ENCODE assay signal across 16 cellular contexts in genomic region chr12:114919479-114919878, GRCh38.
DNase-seq lines count a peak whose midpoint lies in the region; ATAC-seq and TF ChIP-seq lines count a peak whose summit lies in the region.
"Had no signal": no experiment of that assay in that cellular context is flagged by ENCODE, and none has a peak within 500 bp of the region (broad histone marks: within the 10 kb centered on the region; RNA-seq: fewer than 3 reads in every experiment).

No MANE protein-coding gene starts in this region.

- peak overlapping the region; percentile 42 for H3K27ac Mint-ChIP-seq in MCF 10A (ENCODE audit: low read depth, unreplicated experiment)
- peak overlapping the region; percentile 94 for H3K27ac Mint-ChIP-seq in mesothelial cell of epicardium
- no peak overlapping the region for H3K27ac Mint-ChIP-seq in WTC11
- H3K27ac Mint-ChIP-seq: CD14-positive monocyte had no signal

- H3K27me3 Mint-ChIP-seq in MCF 10A (ENCODE audit: insufficient read depth, unreplicated experiment) (no peaks in the 10 kb centered on the region), mesothelial cell of epicardium (ENCODE audit: low read depth) (no peaks in the 10 kb centered on the region), WTC11 (ENCODE audit: low read depth) (no peaks in the 10 kb centered on the region)

- ATAC-seq in RWPE2 (ENCODE audit: low read depth) (no peak), WTC11 (no peak)
- ATAC-seq: Right ventricle myocardium inferior had no signal

- H3K4me3 ChIP-seq in breast epithelium (no peak overlapping the region), RWPE2 (ENCODE audit: severe bottlenecking) (no peak overlapping the region), urinary bladder (ENCODE audit: low read depth, low read length) (no peak overlapping the region), tibial nerve (no peak overlapping the region)
- H3K4me3 ChIP-seq: HAP-1, SK-N-MC had no signal

- peaks cover 0 to 4% of the 10 kb centered on the region in 2 donors for H3K9me3 ChIP-seq in breast epithelium
- no peaks in the 10 kb centered on the region for H3K9me3 ChIP-seq in RWPE2 (ENCODE audit: severe bottlenecking)
- H3K9me3 ChIP-seq in tibial nerve = peaks cover 0 to 10% (median 0%) of the 10 kb centered on the region in 4 donors
- H3K9me3 ChIP-seq: HAP-1 had no signal

- TF ChIP-seq POLR2A in breast epithelium (IDR thresholded peaks at IDR 0.05) (no peak), tibial nerve (IDR thresholded peaks at IDR 0.05) (no peak)

- 50% methylated on average over 8 of the region's 8 CpGs for WGBS in urinary bladder
- WGBS in tibial nerve, 2 donors = 76 to 83% methylated on average over 8 of the region's 8 CpGs

- TF ChIP-seq CTCF in MCF 10A (IDR thresholded peaks at IDR 0.05; ENCODE audit: unreplicated experiment) (no peak), breast epithelium (IDR thresholded peaks at IDR 0.05) (no peak), RWPE2 (IDR thresholded peaks at IDR 0.05; ENCODE audit: poor library complexity, severe bottlenecking) (no peak), mesothelial cell of epicardium (IDR thresholded peaks at IDR 0.05; ENCODE audit: unreplicated experiment) (no peak), tibial nerve (IDR thresholded peaks at IDR 0.05) (no peak), WTC11 (IDR thresholded peaks at IDR 0.05) (no peak)

- H3K27ac ChIP-seq in breast epithelium (no peak overlapping the region), RWPE2 (ENCODE audit: poor library complexity, severe bottlenecking) (peak overlapping the region; percentile 50), urinary bladder (ENCODE audit: low read depth) (peak overlapping the region; percentile 40), tibial nerve (no peak overlapping the region)
- H3K27ac ChIP-seq: SK-N-MC had no signal

- H3K4me1 ChIP-seq in breast epithelium = no peaks in the 10 kb centered on the region
- H3K4me1 ChIP-seq in RWPE2 (ENCODE audit: insufficient read depth, poor library complexity, severe bottlenecking) = peaks cover 35% of the 10 kb centered on the region
- H3K4me1 ChIP-seq in urinary bladder (ENCODE audit: insufficient read depth) = no peaks in the 10 kb centered on the region
- H3K4me1 ChIP-seq in tibial nerve = peaks cover 0 to 6% (median 0%) of the 10 kb centered on the region in 4 donors
- H3K4me1 ChIP-seq: HAP-1 had no signal

- CTCF ChIA-PET in MCF 10A (lab: Yijun Ruan, JAX) (no interaction called here), WTC11 (lab: Charles Lee) (no interaction called here)

- intact Hi-C loops in MCF 10A (cut with micrococcal nuclease) = no loop called here
- intact Hi-C loops in breast epithelium (cut with DNase I; ENCODE audit: low total_unique reads) = no loop called here

- H3K4me1 Mint-ChIP-seq in MCF 10A (ENCODE audit: insufficient read depth, unreplicated experiment) = peaks cover 19% of the 10 kb centered on the region
- peaks cover 53% of the 10 kb centered on the region for H3K4me1 Mint-ChIP-seq in mesothelial cell of epicardium
- no peaks in the 10 kb centered on the region for H3K4me1 Mint-ChIP-seq in WTC11
- H3K4me1 Mint-ChIP-seq: CD14-positive monocyte had no signal

- POLR2A ChIA-PET in MCF 10A (lab: Yijun Ruan, JAX) = interaction anchor here (0.6 to 0.8 kb wide), 3 partner anchors 12 to 303 kb away, joined by 3 read pairs; no protein-coding TSS in a partner anchor
- POLR2A ChIA-PET in WTC11 (lab: Charles Lee) = no interaction called here

- H3K27me3 ChIP-seq in breast epithelium (no peaks in the 10 kb centered on the region), RWPE2 (ENCODE audit: insufficient read depth, poor library complexity, severe bottlenecking) (no peaks in the 10 kb centered on the region), tibial nerve (no peaks in the 10 kb centered on the region)

- H3K9me3 Mint-ChIP-seq in MCF 10A (ENCODE audit: unreplicated experiment) (no peaks in the 10 kb centered on the region), mesothelial cell of epicardium (peaks cover 25% of the 10 kb centered on the region), WTC11 (peaks cover 26% of the 10 kb centered on the region)

- no peak for TF ChIP-seq EP300 in tibial nerve (IDR thresholded peaks at IDR 0.05)

- no peak overlapping the region for H3K4me3 Mint-ChIP-seq in MCF 10A (ENCODE audit: unreplicated experiment)
- no peak overlapping the region for H3K4me3 Mint-ChIP-seq in mesothelial cell of epicardium
- H3K4me3 Mint-ChIP-seq in WTC11 = no peak overlapping the region
- H3K4me3 Mint-ChIP-seq: CD14-positive monocyte had no signal

- H3K36me3 ChIP-seq in breast epithelium (no peaks in the 10 kb centered on the region), RWPE2 (ENCODE audit: low read depth) (no peaks in the 10 kb centered on the region), urinary bladder (ENCODE audit: insufficient read depth) (no peaks in the 10 kb centered on the region), tibial nerve (no peaks in the 10 kb centered on the region)
- H3K36me3 ChIP-seq: HAP-1 had no signal

- no peak for DNase-seq in MCF 10A (ENCODE audit: unreplicated experiment)
- no peak for DNase-seq in breast epithelium (ENCODE audit: low spot score in 2 of 2)
- no peak for DNase-seq in RWPE2 (ENCODE audit: low spot score)
- peak in 1 of 2 experiments; percentile 47 for DNase-seq in mesothelial cell of epicardium (ENCODE audit: low spot score in 2 of 2, unreplicated experiment in 2 of 2)
- DNase-seq in tibial nerve (ENCODE audit: low spot score in 2 of 2) = no peak
- DNase-seq in WTC11 (ENCODE audit: low spot score) = no peak
- no peak for DNase-seq in activated gamma-delta T cell (lab: John Stamatoyannopoulos, UW)
- DNase-seq: KG1, NCI-H1436, NCI-H2029, NCI-H82 had no signal

- no TSS peak for BruUV-seq in MCF 10A (replicated peaks; lab: Mats Ljungman, UMichigan)

- no peaks in the 10 kb centered on the region for H3K36me3 Mint-ChIP-seq in MCF 10A (ENCODE audit: insufficient read depth, unreplicated experiment)
- peaks cover 17% of the 10 kb centered on the region for H3K36me3 Mint-ChIP-seq in mesothelial cell of epicardium
- no peaks in the 10 kb centered on the region for H3K36me3 Mint-ChIP-seq in WTC11
- H3K36me3 Mint-ChIP-seq: CD14-positive monocyte had no signal

TF ChIP-seq in WTC11, 78 proteins besides CTCF, POLR2A, EP300 and RAD21:
- TF ChIP-seq ZNF232 (CRISPR knock-in tag; IDR thresholded peaks at IDR 0.05) = no peak
- no peak for TF ChIP-seq AR (CRISPR knock-in tag; IDR thresholded peaks at IDR 0.05)
- no peak for TF ChIP-seq EMX1 (CRISPR knock-in tag; IDR thresholded peaks at IDR 0.05)
- TF ChIP-seq USF1 (CRISPR knock-in tag; IDR thresholded peaks at IDR 0.05) = no peak
- no peak for TF ChIP-seq IRF2 (CRISPR knock-in tag; IDR thresholded peaks at IDR 0.05; ENCODE audit: borderline replicate concordance, low read depth)
- no peak for TF ChIP-seq ATF3 (CRISPR knock-in tag; conservative IDR thresholded peaks at IDR 0.05)
- TF ChIP-seq ATF6 (CRISPR knock-in tag; IDR thresholded peaks at IDR 0.05) = no peak

Comparison
In these comparisons a context has a peak if more than half of its experiments do, and no peak if none do; other contexts are left out.
1. H3K27ac ChIP-seq: peak in RWPE2 (single experiment) and urinary bladder (single experiment); none in breast epithelium (0 of 2) and tibial nerve (0 of 4).